8 cellular contexts compared by ENCODE assay signal in genomic region chrX:24676403-24677024, GRCh38. TPM values are rescaled to one million over a fixed set of nuclear protein-coding genes. Genes with fewer than 3 reads are reported as not detected.
DNase-seq lines count a peak whose midpoint lies in the region; ATAC-seq, FAIRE-seq and TF ChIP-seq lines count a peak whose summit lies in the region.

No MANE protein-coding gene starts in this region.

- H2AFZ ChIP-seq in astrocyte (ENCODE audit: low read depth, low read length), result no peak overlapping the region

- H3K9me3 ChIP-seq in HAP-1 (no peaks in the 10 kb centered on the region), astrocyte (ENCODE audit: insufficient read depth, low read depth, low read length) (no peaks in the 10 kb centered on the region)

- DNase-seq in D341Med (ENCODE audit: low spot score), result peak; percentile 50
- peak; percentile 39 to 53 for DNase-seq in HAP-1 (ENCODE audit: low spot score in 2 of 2)
- DNase-seq in astrocyte (ENCODE audit: low read depth), result no peak
- DNase-seq in lung microvascular endothelial cell (ENCODE audit: low read depth in 2 of 2), result peak; percentile 3 to 40
- no peak for DNase-seq in NK-92 (lab: John Stamatoyannopoulos, UW; ENCODE audit: unreplicated experiment)
- DNase-seq in stimulated activated effector memory CD8-positive, alpha-beta T cell treated with anti-CD3 and anti-CD28 coated beads, Interleukin-12 subunit alpha, Interleukin-12 subunit beta, amount 100 ng/mL, for 72 hours (ENCODE audit: low spot score in 2 of 2), result no peak

- H3K4me1 ChIP-seq in HAP-1 (peaks cover 17% of the 10 kb centered on the region), astrocyte (ENCODE audit: insufficient read depth, low read length) (no peaks in the 10 kb centered on the region)

- ATAC-seq in GM21423 (IDR thresholded peaks at IDR 0.05; ENCODE audit: unreplicated experiment), result no peak
- ATAC-seq in GM19455 (IDR thresholded peaks at IDR 0.05; ENCODE audit: unreplicated experiment), result no peak
- no peak for ATAC-seq in stimulated activated effector memory CD8-positive, alpha-beta T cell treated with anti-CD3 and anti-CD28 coated beads, Interleukin-12 subunit alpha, Interleukin-12 subunit beta, amount 100 ng/mL, for 72 hours

- H3K4me3 ChIP-seq in HAP-1, result no peak overlapping the region
- no peak overlapping the region for H3K4me3 ChIP-seq in astrocyte (ENCODE audit: insufficient read depth, low read depth, low read length)

- TF ChIP-seq CTCF in astrocyte (IDR thresholded peaks at IDR 0.05; ENCODE audit: insufficient read depth, low read depth, low read length), result peak; percentile 33

- H3K27me3 Mint-ChIP-seq in astrocyte (ENCODE audit: low read depth, unreplicated experiment), result no peaks in the 10 kb centered on the region

- H3K36me3 ChIP-seq in HAP-1 (replicated peaks) (no peaks in the 10 kb centered on the region), astrocyte (ENCODE audit: insufficient read depth, low read length) (no peaks in the 10 kb centered on the region)

- H3K4me1 Mint-ChIP-seq in astrocyte (ENCODE audit: low read depth, unreplicated experiment), result peaks cover 7% of the 10 kb centered on the region
- H3K4me1 Mint-ChIP-seq in stimulated activated effector memory CD8-positive, alpha-beta T cell treated with anti-CD3 and anti-CD28 coated beads, Interleukin-12 subunit alpha, Interleukin-12 subunit beta, amount 100 ng/mL, for 72 hours, result no peaks in the 10 kb centered on the region

- H3K27ac Mint-ChIP-seq in astrocyte (ENCODE audit: unreplicated experiment), result no peak overlapping the region
- H3K27ac Mint-ChIP-seq in stimulated activated effector memory CD8-positive, alpha-beta T cell treated with anti-CD3 and anti-CD28 coated beads, Interleukin-12 subunit alpha, Interleukin-12 subunit beta, amount 100 ng/mL, for 72 hours, result no peak overlapping the region

- no peaks in the 10 kb centered on the region for H3K79me2 ChIP-seq in astrocyte (ENCODE audit: insufficient read depth, low read length)

- no peaks in the 10 kb centered on the region for H3K9me3 Mint-ChIP-seq in astrocyte (ENCODE audit: unreplicated experiment)
- H3K9me3 Mint-ChIP-seq in stimulated activated effector memory CD8-positive, alpha-beta T cell treated with anti-CD3 and anti-CD28 coated beads, Interleukin-12 subunit alpha, Interleukin-12 subunit beta, amount 100 ng/mL, for 72 hours, result no peaks in the 10 kb centered on the region

- no peak overlapping the region for H3K4me3 Mint-ChIP-seq in astrocyte (ENCODE audit: unreplicated experiment)
- no peak overlapping the region for H3K4me3 Mint-ChIP-seq in stimulated activated effector memory CD8-positive, alpha-beta T cell treated with anti-CD3 and anti-CD28 coated beads, Interleukin-12 subunit alpha, Interleukin-12 subunit beta, amount 100 ng/mL, for 72 hours

- H3K27me3 ChIP-seq in HAP-1 (ENCODE audit: low read depth) (no peaks in the 10 kb centered on the region), astrocyte (ENCODE audit: insufficient read depth, low read length) (no peaks in the 10 kb centered on the region)

- FAIRE-seq in astrocyte (lab: Jason Lieb, UNC), result peak; percentile 9

- H3K4me2 ChIP-seq in astrocyte (ENCODE audit: low read length), result no peak overlapping the region

- in situ Hi-C loops in HAP-1 (cut with MboI; ENCODE audit: low sequenced_read_pairs), result no loop called here

- H3K9ac ChIP-seq in astrocyte (ENCODE audit: low read length), result no peak overlapping the region

- no peaks in the 10 kb centered on the region for H4K20me1 ChIP-seq in astrocyte (ENCODE audit: insufficient read depth, low read length)

- H3K27ac ChIP-seq in astrocyte (ENCODE audit: low read depth, low read length), result no peak overlapping the region

- no peaks in the 10 kb centered on the region for H3K36me3 Mint-ChIP-seq in astrocyte (ENCODE audit: low read depth, unreplicated experiment)
- H3K36me3 Mint-ChIP-seq in stimulated activated effector memory CD8-positive, alpha-beta T cell treated with anti-CD3 and anti-CD28 coated beads, Interleukin-12 subunit alpha, Interleukin-12 subunit beta, amount 100 ng/mL, for 72 hours, result no peaks in the 10 kb centered on the region

RNA-seq across cellular contexts. Expression of gene POLA1, which starts 17.2 kb away (rescaled TPM):
- 4.9 and 5.1 TPM in 2 replicates for total RNA-seq in astrocyte
- 9.6 and 10.7 TPM in 2 replicates for total RNA-seq in lung microvascular endothelial cell

RNA-seq across cellular contexts. Expression of gene PCYT1B, which starts 29.4 kb away (rescaled TPM):
- total RNA-seq in astrocyte (5.6 and 6.3 TPM in 2 replicates), lung microvascular endothelial cell (under 0.01 TPM in 2 replicates)

Comparison
In these comparisons a context has a peak if more than half of its experiments do, and no peak if none do; other contexts are left out.
1. DNase-seq: peak in D341Med (single experiment), HAP-1 (2 of 2) and lung microvascular endothelial cell (2 of 2); none in astrocyte (single experiment), NK-92 (single experiment) and stimulated activated effector memory CD8-positive, alpha-beta T cell treated with anti-CD3 and anti-CD28 coated beads, Interleukin-12 subunit alpha, Interleukin-12 subunit beta, amount 100 ng/mL, for 72 hours (0 of 2).